Comparison of ENCODE assay signal across 8 cellular contexts in genomic region chr4:119627267-119628190, GRCh38. TPM values are rescaled to one million over a fixed set of nuclear protein-coding genes. Genes with fewer than 3 reads are reported as not detected.
DNase-seq lines count a peak whose midpoint lies in the region; ATAC-seq and TF ChIP-seq lines count a peak whose summit lies in the region.

No MANE protein-coding gene starts in this region.

- no peaks in the 10 kb centered on the region for H3K9me3 ChIP-seq in CD4-positive, alpha-beta memory T cell (ENCODE audit: control insufficient read depth in 1 of 2, low read length in 2 of 2)
- H3K9me3 ChIP-seq in SJCRH30 (replicated peaks) (no peaks in the 10 kb centered on the region), osteoblast (ENCODE audit: low read depth, low read length) (no peaks in the 10 kb centered on the region)

- H3K27ac Mint-ChIP-seq in CD4-positive, alpha-beta memory T cell = peak overlapping the region in 6 of 7 donors; percentile 76 to 91 (median 86)
- H3K27ac Mint-ChIP-seq in activated naive CD4-positive, alpha-beta T cell treated with anti-CD3 and anti-CD28 coated beads, Interleukin-2, amount 50 U/mL, for 24 hours = no peak overlapping the region
- peak overlapping the region; percentile 77 for H3K27ac Mint-ChIP-seq in type B pancreatic cell

- peak; percentile 33 for TF ChIP-seq CTCF in osteoblast (IDR thresholded peaks at IDR 0.05; ENCODE audit: extremely low read depth, low read depth, low read length)
- TF ChIP-seq CTCF in type B pancreatic cell (conservative IDR thresholded peaks at IDR 0.05) = peak; percentile 74

- CTCF ChIA-PET in CD4-positive, alpha-beta memory T cell (lab: Charles Lee; ENCODE audit: partially characterized antibody) = interaction anchor here (0.6 to 2.6 kb wide), 19 partner anchors 9 to 1433 kb away, joined by 3 to 18 read pairs (median 3); partner anchors contain the start of gene METTL14

- H4K20me1 ChIP-seq in osteoblast (ENCODE audit: insufficient read depth, low read length) = peaks cover 14% of the 10 kb centered on the region

- peaks cover 7 to 26% (median 16%) of the 10 kb centered on the region in 4 donors for H3K4me1 Mint-ChIP-seq in CD4-positive, alpha-beta memory T cell
- H3K4me1 Mint-ChIP-seq in activated naive CD4-positive, alpha-beta T cell treated with anti-CD3 and anti-CD28 coated beads, Interleukin-2, amount 50 U/mL, for 24 hours = peaks cover 21% of the 10 kb centered on the region
- peaks cover 3% of the 10 kb centered on the region for H3K4me1 Mint-ChIP-seq in type B pancreatic cell (ENCODE audit: unreplicated experiment)

- ATAC-seq in GM19328 (IDR thresholded peaks at IDR 0.05; ENCODE audit: unreplicated experiment) = peak; percentile 63
- ATAC-seq in HG03432 (IDR thresholded peaks at IDR 0.05; ENCODE audit: unreplicated experiment) = peak; percentile 66

- peaks cover 3 to 6% of the 10 kb centered on the region in 2 donors for H3K27me3 Mint-ChIP-seq in CD4-positive, alpha-beta memory T cell
- H3K27me3 Mint-ChIP-seq in activated naive CD4-positive, alpha-beta T cell treated with anti-CD3 and anti-CD28 coated beads, Interleukin-2, amount 50 U/mL, for 24 hours = peaks cover 5% of the 10 kb centered on the region
- peaks cover 8% of the 10 kb centered on the region for H3K27me3 Mint-ChIP-seq in type B pancreatic cell

- H3K27me3 ChIP-seq in CD4-positive, alpha-beta memory T cell (ENCODE audit: insufficient read depth, low read length) = peaks cover 4% of the 10 kb centered on the region
- H3K27me3 ChIP-seq in SJCRH30 (no peaks in the 10 kb centered on the region), osteoblast (ENCODE audit: insufficient read depth, low read length) (no peaks in the 10 kb centered on the region)

- H3K36me3 Mint-ChIP-seq in CD4-positive, alpha-beta memory T cell = peaks cover 0 to 2% of the 10 kb centered on the region in 2 donors
- no peaks in the 10 kb centered on the region for H3K36me3 Mint-ChIP-seq in activated naive CD4-positive, alpha-beta T cell treated with anti-CD3 and anti-CD28 coated beads, Interleukin-2, amount 50 U/mL, for 24 hours
- peaks cover 11% of the 10 kb centered on the region for H3K36me3 Mint-ChIP-seq in type B pancreatic cell

- H3K36me3 ChIP-seq in CD4-positive, alpha-beta memory T cell (ENCODE audit: insufficient read depth, low read length) = no peaks in the 10 kb centered on the region
- H3K36me3 ChIP-seq in SJCRH30 (no peaks in the 10 kb centered on the region), osteoblast (ENCODE audit: insufficient read depth, low read length) (peaks cover 12% of the 10 kb centered on the region)

- H2AFZ ChIP-seq in osteoblast (ENCODE audit: low read length) = peak overlapping the region; percentile 92

- POLR2A ChIA-PET in CD4-positive, alpha-beta memory T cell (lab: Charles Lee; ENCODE audit: partially characterized antibody) = interaction anchor here (1.2 to 2.0 kb wide), 3 partner anchors 173 to 1348 kb away, joined by 3 to 7 read pairs (median 5); a partner anchor contains a TSS

- H3K79me2 ChIP-seq in osteoblast (ENCODE audit: insufficient read depth, low read length) = peaks cover 44% of the 10 kb centered on the region

- H3K4me3 Mint-ChIP-seq in CD4-positive, alpha-beta memory T cell = peak overlapping the region; percentile 89 to 94 (median 92)
- H3K4me3 Mint-ChIP-seq in activated naive CD4-positive, alpha-beta T cell treated with anti-CD3 and anti-CD28 coated beads, Interleukin-2, amount 50 U/mL, for 24 hours = peak overlapping the region; percentile 91
- peak overlapping the region; percentile 97 for H3K4me3 Mint-ChIP-seq in type B pancreatic cell

- DNase-seq in CD4-positive, alpha-beta memory T cell = peak; percentile 43 to 64 (median 58)
- DNase-seq in SJCRH30 (peak; percentile 69 to 75), glomerular visceral epithelial cell (ENCODE audit: extremely low spot score) (peak; percentile 64), osteoblast (ENCODE audit: insufficient read length, low spot score, missing footprints) (peak; percentile 95), type B pancreatic cell (ENCODE audit: extremely low spot score, unreplicated experiment) (peak; percentile 82)

- no peaks in the 10 kb centered on the region for H3K9me3 Mint-ChIP-seq in CD4-positive, alpha-beta memory T cell
- H3K9me3 Mint-ChIP-seq in activated naive CD4-positive, alpha-beta T cell treated with anti-CD3 and anti-CD28 coated beads, Interleukin-2, amount 50 U/mL, for 24 hours = no peaks in the 10 kb centered on the region
- H3K9me3 Mint-ChIP-seq in type B pancreatic cell = no peaks in the 10 kb centered on the region

- intact Hi-C loops in CD4-positive, alpha-beta memory T cell (cut with micrococcal nuclease) = loop anchor here (1.0 to 5.0 kb wide), 7 partner anchors 70 to 855 kb away; partner anchors contain the start of gene USP53

- H3K4me1 ChIP-seq in CD4-positive, alpha-beta memory T cell (ENCODE audit: insufficient read depth, low read length) = peaks cover 16% of the 10 kb centered on the region
- H3K4me1 ChIP-seq in SJCRH30 (peaks cover 4% of the 10 kb centered on the region; the same call in 1 of the 2 replicates), osteoblast (ENCODE audit: insufficient read depth, low read length) (peaks cover 30% of the 10 kb centered on the region)

- peak overlapping the region; percentile 33 to 67 for H3K4me3 ChIP-seq in CD4-positive, alpha-beta memory T cell (ENCODE audit: low read length in 2 of 2)
- H3K4me3 ChIP-seq in SJCRH30 (peak overlapping the region; percentile 65), osteoblast (ENCODE audit: insufficient read depth, low read length) (peak overlapping the region; percentile 94)

- H3K27ac ChIP-seq in CD4-positive, alpha-beta memory T cell (ENCODE audit: low read depth, low read length) = peak overlapping the region; percentile 48
- H3K27ac ChIP-seq in SJCRH30 (no peak overlapping the region), osteoblast (ENCODE audit: low read depth, low read length) (peak overlapping the region; percentile 87)

- H3K4me2 ChIP-seq in osteoblast (ENCODE audit: insufficient read depth, low read length) = peak overlapping the region; percentile 91

RNA-seq across cellular contexts. Expression of gene PDE5A, which starts 1.1 kb away (rescaled TPM):
- 1 to 10 TPM; 1.8 to 2.9 TPM for total RNA-seq in CD4-positive, alpha-beta memory T cell
- polyA plus RNA-seq in CD4-positive, alpha-beta memory T cell = 1 to 10 TPM in 1 of 2 donors, under 1 TPM in 1; 1.00 to 7.0 TPM
- 2.9 and 4.3 TPM in 2 replicates for total RNA-seq in SJCRH30 (2014; rRNA removed; shearing (Covaris generic))
- total RNA-seq in osteoblast (140 and 157 TPM in 2 replicates), type B pancreatic cell (ENCODE audit: low replicate concordance) (23.9 and 77.4 TPM in 2 replicates)
